Comparison of ENCODE assay signal across 8 cellular contexts in the genomic region with DNA sequence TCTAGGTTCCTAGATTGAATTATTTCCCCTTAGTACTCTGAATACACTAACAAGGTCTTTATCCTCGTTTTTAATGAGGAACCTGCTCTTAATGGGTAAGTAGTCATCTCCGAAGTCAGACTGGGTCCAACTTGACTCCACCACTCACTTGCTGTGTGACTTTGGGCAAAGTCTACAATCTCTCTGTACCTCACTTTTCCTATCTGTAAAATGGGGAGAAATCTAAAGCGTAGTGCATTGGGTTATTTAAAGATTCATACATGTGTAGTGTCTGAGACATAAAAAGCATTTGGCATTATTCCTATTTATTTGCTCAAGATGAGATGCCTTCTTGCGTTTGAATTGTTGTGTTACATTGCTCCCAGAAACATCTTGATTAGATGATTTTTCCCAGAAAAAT. TPM values are rescaled to one million over a fixed set of nuclear protein-coding genes. Genes with fewer than 3 reads are reported as not detected.
DNase-seq lines count a peak whose midpoint lies in the region; ATAC-seq and TF ChIP-seq lines count a peak whose summit lies in the region.

No MANE protein-coding gene starts in this region.

- intact Hi-C loops in naive thymus-derived CD4-positive, alpha-beta T cell (cut with micrococcal nuclease) = no loop called here

- H3K36me3 Mint-ChIP-seq in stimulated activated naive CD8-positive, alpha-beta T cell treated with anti-CD3 and anti-CD28 coated beads, Interleukin-15, Interleukin-2, amounts not matched to agents 100 ng/mL and 50 ng/mL, for 24 hours (ENCODE audit: low read depth) = no peaks in the 10 kb centered on the region
- H3K36me3 Mint-ChIP-seq in naive thymus-derived CD4-positive, alpha-beta T cell = peaks cover 0 to under 1% (median 0%) of the 10 kb centered on the region in 5 donors

- POLR2A ChIA-PET in naive thymus-derived CD4-positive, alpha-beta T cell (lab: Charles Lee) = interaction anchor here (1.5 to 3.6 kb wide), 3 partner anchors 50 to 295 kb away, joined by 5 to 31 read pairs (median 28); a partner anchor contains a TSS

- no peaks in the 10 kb centered on the region for H3K36me3 ChIP-seq in naive thymus-derived CD4-positive, alpha-beta T cell (ENCODE audit: control insufficient read depth in 2 of 3, insufficient read depth in 3 of 3, low read length in 3 of 3)

- H3K9me3 ChIP-seq in naive thymus-derived CD4-positive, alpha-beta T cell (ENCODE audit: control insufficient read depth in 2 of 3, low read length in 3 of 3) = no peaks in the 10 kb centered on the region

- no peak for ATAC-seq in stimulated activated naive CD8-positive, alpha-beta T cell treated with anti-CD3 and anti-CD28 coated beads, Interleukin-15, Interleukin-2, amounts not matched to agents 100 U/mL and 50 U/mL, for 24 hours
- no peak for ATAC-seq in naive thymus-derived CD4-positive, alpha-beta T cell
- ATAC-seq in HG03457 (IDR thresholded peaks at IDR 0.05; ENCODE audit: unreplicated experiment) = no peak
- no peak for ATAC-seq in GM19023 (IDR thresholded peaks at IDR 0.05; ENCODE audit: unreplicated experiment)

- no peaks in the 10 kb centered on the region for H3K27me3 ChIP-seq in naive thymus-derived CD4-positive, alpha-beta T cell (ENCODE audit: control insufficient read depth in 2 of 2, insufficient read depth in 2 of 2, low read length in 2 of 2)

- no peaks in the 10 kb centered on the region for H3K9me3 Mint-ChIP-seq in stimulated activated naive CD8-positive, alpha-beta T cell treated with anti-CD3 and anti-CD28 coated beads, Interleukin-15, Interleukin-2, amounts not matched to agents 100 ng/mL and 50 ng/mL, for 24 hours
- no peaks in the 10 kb centered on the region for H3K9me3 Mint-ChIP-seq in naive thymus-derived CD4-positive, alpha-beta T cell

- peaks cover 8 to 17% of the 10 kb centered on the region in 2 donors for H3K4me1 ChIP-seq in naive thymus-derived CD4-positive, alpha-beta T cell (ENCODE audit: control insufficient read depth in 2 of 2, insufficient read depth in 2 of 2, low read length in 2 of 2)

- peaks cover 25% of the 10 kb centered on the region for H3K4me1 Mint-ChIP-seq in stimulated activated naive CD8-positive, alpha-beta T cell treated with anti-CD3 and anti-CD28 coated beads, Interleukin-15, Interleukin-2, amounts not matched to agents 100 ng/mL and 50 ng/mL, for 24 hours (ENCODE audit: low read depth)
- H3K4me1 Mint-ChIP-seq in naive thymus-derived CD4-positive, alpha-beta T cell = peaks cover 11 to 53% (median 24%) of the 10 kb centered on the region in 7 donors

- H3K27me3 Mint-ChIP-seq in stimulated activated naive CD8-positive, alpha-beta T cell treated with anti-CD3 and anti-CD28 coated beads, Interleukin-15, Interleukin-2, amounts not matched to agents 100 ng/mL and 50 ng/mL, for 24 hours = no peaks in the 10 kb centered on the region
- no peaks in the 10 kb centered on the region for H3K27me3 Mint-ChIP-seq in naive thymus-derived CD4-positive, alpha-beta T cell

- H3K4me3 Mint-ChIP-seq in stimulated activated naive CD8-positive, alpha-beta T cell treated with anti-CD3 and anti-CD28 coated beads, Interleukin-15, Interleukin-2, amounts not matched to agents 100 ng/mL and 50 ng/mL, for 24 hours = peak overlapping the region; percentile 90
- peak overlapping the region; percentile 87 to 98 (median 93) for H3K4me3 Mint-ChIP-seq in naive thymus-derived CD4-positive, alpha-beta T cell

- no peak for DNase-seq in stimulated activated naive CD8-positive, alpha-beta T cell treated with anti-CD3 and anti-CD28 coated beads, Interleukin-15, Interleukin-2, amounts not matched to agents 100 U/mL and 50 U/mL, for 24 hours
- DNase-seq in choroid plexus epithelial cell (ENCODE audit: low read depth) (no peak), HuH-7 (ENCODE audit: low spot score) (no peak), mesenteric fat pad (ENCODE audit: low spot score) (no peak)
- DNase-seq in naive thymus-derived CD4-positive, alpha-beta T cell = no peak

- peak overlapping the region; percentile 54 for H3K27ac ChIP-seq in naive thymus-derived CD4-positive, alpha-beta T cell (ENCODE audit: low read depth, low read length)

- H3K27ac Mint-ChIP-seq in stimulated activated naive CD8-positive, alpha-beta T cell treated with anti-CD3 and anti-CD28 coated beads, Interleukin-15, Interleukin-2, amounts not matched to agents 100 ng/mL and 50 ng/mL, for 24 hours = peak overlapping the region; percentile 97
- H3K27ac Mint-ChIP-seq in naive thymus-derived CD4-positive, alpha-beta T cell = peak overlapping the region; percentile 71 to 96 (median 92)

- CTCF ChIA-PET in naive thymus-derived CD4-positive, alpha-beta T cell (lab: Charles Lee) = interaction anchor here (0.7 to 3.8 kb wide), 5 partner anchors 9 to 180 kb away, joined by 3 to 31 read pairs (median 5); no protein-coding TSS in a partner anchor

- no peak for TF ChIP-seq CTCF in choroid plexus epithelial cell (conservative IDR thresholded peaks at IDR 0.05; ENCODE audit: low read depth, low read length)

- H3K4me3 ChIP-seq in choroid plexus epithelial cell (ENCODE audit: low read depth, low read length) = peak overlapping the region; percentile 80
- H3K4me3 ChIP-seq in naive thymus-derived CD4-positive, alpha-beta T cell (ENCODE audit: low read length) = peak overlapping the region; percentile 79

RNA-seq across cellular contexts. Expression of a gene that starts 51.5 kb away (rescaled TPM):
- total RNA-seq in naive thymus-derived CD4-positive, alpha-beta T cell = 10 to 100 TPM; 21.5 to 39.2 (median 33.7) TPM
- polyA plus RNA-seq in naive thymus-derived CD4-positive, alpha-beta T cell = 10 to 100 TPM in 1 of 2 donors, 1 to 10 TPM in 1; 8.4 to 12.3 TPM
- 24.7 TPM for total RNA-seq in mesenteric fat pad
